In genomic region chr6:56246544-56246940, GRCh38 we compare ENCODE assay signal across 12 cellular contexts. TPM values are rescaled to one million over a fixed set of nuclear protein-coding genes. Genes with fewer than 3 reads are reported as not detected.
DNase-seq lines count a peak whose midpoint lies in the region; ATAC-seq and TF ChIP-seq lines count a peak whose summit lies in the region.
"Had no signal": no experiment of that assay in that cellular context is flagged by ENCODE, and none has a peak within 500 bp of the region (broad histone marks: within the 10 kb centered on the region; RNA-seq: fewer than 3 reads in every experiment).

No MANE protein-coding gene starts in this region.

- no peaks in the 10 kb centered on the region for H3K36me3 Mint-ChIP-seq in neural crest cell (ENCODE audit: low read depth)

- peaks cover 13% of the 10 kb centered on the region for H3K4me1 Mint-ChIP-seq in neural crest cell

- H3K4me1 ChIP-seq in heart right ventricle (peaks cover 0 to 38% (median 10%) of the 10 kb centered on the region in 9 donors), gastroesophageal sphincter (peaks cover 0 to 68% (median 5%) of the 10 kb centered on the region in 3 donors)

- H3K27me3 Mint-ChIP-seq in neural crest cell (ENCODE audit: low read depth): peaks cover 57% of the 10 kb centered on the region
- H3K27me3 Mint-ChIP-seq: effector memory CD8-positive, alpha-beta T cell had no signal

- H3K27ac ChIP-seq in heart right ventricle: peak overlapping the region in 4 of 10 donors; percentile 9 to 38 (median 20)
- H3K27ac ChIP-seq in gastroesophageal sphincter: peak overlapping the region; percentile 56 to 85 (median 80)

- peak in 2 of 8 donors; percentile 9 to 26 for ATAC-seq in heart right ventricle
- ATAC-seq in Right ventricle myocardium inferior: no peak
- ATAC-seq in gastroesophageal sphincter: no peak
- no peak for ATAC-seq in GM18873 (IDR thresholded peaks at IDR 0.05; ENCODE audit: low FRiP score, unreplicated experiment)
- ATAC-seq in GM21423 (IDR thresholded peaks at IDR 0.05; ENCODE audit: unreplicated experiment): no peak
- ATAC-seq: effector memory CD8-positive, alpha-beta T cell had no signal

- WGBS in heart right ventricle, 2 donors: 27 to 30% methylated on average over 6 of the region's 6 CpGs
- WGBS in gastroesophageal sphincter (ENCODE audit: low coverage in 1 of 2), 2 donors: 7 to 40% methylated on average over 2 of the region's 6 CpGs

- no peak for TF ChIP-seq POLR2A in gastroesophageal sphincter (IDR thresholded peaks at IDR 0.05)

- no peaks in the 10 kb centered on the region for H3K9me3 Mint-ChIP-seq in neural crest cell
- H3K9me3 Mint-ChIP-seq: activated T-cell treated with anti-CD3 and anti-CD28 coated beads, Interleukin-2, amount 50 U/mL, for 24 hours had no signal

- H3K9me3 ChIP-seq in heart right ventricle: no peaks in the 10 kb centered on the region
- no peaks in the 10 kb centered on the region for H3K9me3 ChIP-seq in gastroesophageal sphincter

- peak overlapping the region; percentile 84 for H3K4me3 Mint-ChIP-seq in neural crest cell
- H3K4me3 Mint-ChIP-seq: activated T-cell treated with anti-CD3 and anti-CD28 coated beads, Interleukin-2, amount 50 U/mL, for 24 hours; effector memory CD8-positive, alpha-beta T cell had no signal

- H3K4me3 ChIP-seq in heart right ventricle (peak overlapping the region in 9 of 10 donors; percentile 12 to 63 (median 55)), gastroesophageal sphincter (peak overlapping the region; percentile 49 to 61)

- intact Hi-C loops in heart right ventricle (cut with DNase I) (no loop called here), Right ventricle myocardium inferior (cut with DNase I) (no loop called here)

- no peak overlapping the region for H3K27ac Mint-ChIP-seq in neural crest cell (ENCODE audit: unreplicated experiment)
- H3K27ac Mint-ChIP-seq: activated T-cell treated with anti-CD3 and anti-CD28 coated beads, Interleukin-2, amount 50 U/mL, for 24 hours; effector memory CD8-positive, alpha-beta T cell had no signal

- no peak for TF ChIP-seq CTCF in heart right ventricle (IDR thresholded peaks at IDR 0.05)
- TF ChIP-seq CTCF in gastroesophageal sphincter (IDR thresholded peaks at IDR 0.05): no peak
- TF ChIP-seq CTCF in neural crest cell (conservative IDR thresholded peaks at IDR 0.05): no peak

- TF ChIP-seq EP300 in gastroesophageal sphincter (IDR thresholded peaks at IDR 0.05): no peak

- H3K36me3 ChIP-seq in heart right ventricle (no peaks in the 10 kb centered on the region), gastroesophageal sphincter (no peaks in the 10 kb centered on the region)

- H3K27me3 ChIP-seq in heart right ventricle (peaks cover 0 to 17% (median 0%) of the 10 kb centered on the region in 7 donors), gastroesophageal sphincter (peaks cover 8% of the 10 kb centered on the region)

- DNase-seq in heart right ventricle: no peak
- DNase-seq in Right ventricle myocardium inferior (ENCODE audit: missing footprints): no peak
- no peak for DNase-seq in neural crest cell (ENCODE audit: low read depth, low spot score)
- no peak for DNase-seq in stimulated activated CD4-positive, alpha-beta T cell treated with anti-CD3 and anti-CD28 coated beads, Interleukin-2, amount 100 ng/mL, for 24 hours
- DNase-seq in activated gamma-delta T cell treated with Interleukin-2 at 50 U/mL for 16 hours: no peak
- DNase-seq: activated T-cell treated with anti-CD3 and anti-CD28 coated beads, Interleukin-2, amount 50 U/mL, for 24 hours; effector memory CD8-positive, alpha-beta T cell; NCI-H2029 treated with DMSO at 0.1 percent for 48 hours had no signal

RNA-seq across cellular contexts. Expression of gene COL21A1, which starts 0.8 kb away (rescaled TPM):
- total RNA-seq in heart right ventricle: 100 to 1,000 TPM in 4 of 10 donors, 10 to 100 TPM in 6; 11.0 to 171 (median 94.0) TPM
- polyA plus RNA-seq in heart right ventricle: 10 to 100 TPM; 14.3 to 46.7 TPM
- 20.0 TPM for total RNA-seq in Right ventricle myocardium inferior
- 10 to 100 TPM in 2 of 4 donors, 1 to 10 TPM in 2; 5.3 to 47.1 (median 15.6) TPM for total RNA-seq in gastroesophageal sphincter
- not detected in 2 replicates for total RNA-seq in neural crest cell
- total RNA-seq: T-helper 1 cell treated with Interleukin-12 subunit alpha and Interleukin-12 subunit beta and Interleukin-4 antibody, amounts not matched to agents 30 ng/mL and 1 ng/mL, for 36 hours had no signal
